In genomic region chr15:79035111-79035601, GRCh38 we compare ENCODE assay signal across 14 cellular contexts. TPM values are rescaled to one million over a fixed set of nuclear protein-coding genes. Genes with fewer than 3 reads are reported as not detected.
DNase-seq lines count a peak whose midpoint lies in the region; ATAC-seq, FAIRE-seq and TF ChIP-seq lines count a peak whose summit lies in the region.
"Had no signal": no experiment of that assay in that cellular context is flagged by ENCODE, and none has a peak within 500 bp of the region (broad histone marks: within the 10 kb centered on the region; RNA-seq: fewer than 3 reads in every experiment).

No MANE protein-coding gene starts in this region.

- in situ Hi-C loops in GM12878 (cut with MboI): no loop called here

- CTCF ChIA-PET in GM12878 (lab: Yijun Ruan, JAX): interaction anchor here (1.6 to 3.4 kb wide), 3 partner anchors 13 to 149 kb away, joined by 3 to 10 read pairs (median 6); no protein-coding TSS in a partner anchor

- H3K9me3 ChIP-seq in GM12878 (replicated peaks; ENCODE audit: control insufficient read depth, insufficient read depth, low read length) (peaks cover 2% of the 10 kb centered on the region; the same call in 1 of the 3 replicates), neural progenitor cell (ENCODE audit: low read depth) (no peaks in the 10 kb centered on the region)

- peaks cover 5% of the 10 kb centered on the region for H3K27me3 Mint-ChIP-seq in neural progenitor cell (ENCODE audit: insufficient read depth, low read depth)

- no peak for TF ChIP-seq POLR2A in GM12878 (IDR thresholded peaks at IDR 0.05; ENCODE audit: low read depth, low read length)

- DNase-seq in GM12878 (ENCODE audit: low read depth, low spot score): peak; percentile 31
- peak; percentile 40 for DNase-seq in neural progenitor cell (ENCODE audit: low spot score)
- no peak for DNase-seq in Kasumi-1 (lab: John Stamatoyannopoulos, UW)
- DNase-seq in germinal center (ENCODE audit: low spot score): no peak
- DNase-seq: NCI-H1694, T-helper 1 cell had no signal

- H3K9ac ChIP-seq in GM12878 (ENCODE audit: control insufficient read depth, insufficient read depth, low read length) (no peak overlapping the region), neural progenitor cell (no peak overlapping the region)

- TF ChIP-seq EP300 in GM12878 (IDR thresholded peaks at IDR 0.05; ENCODE audit: borderline replicate concordance in 1 of 2, control insufficient read depth in 1 of 2, low read depth in 2 of 2, low read length in 2 of 2): no peak

- WGBS in GM12878 (ENCODE audit: insufficient coverage, insufficient replicate concordance, low lambda C conversion rate, missing lambda C conversion rate): 20% methylated on average over 11 of the region's 11 CpGs

- H3K4me3 Mint-ChIP-seq in neural progenitor cell: no peak overlapping the region
- H3K4me3 Mint-ChIP-seq: activated T-helper 17 cell treated with anti-CD3 and anti-CD28 coated beads, Interleukin-2, amount 50 U/mL, for 72 hours had no signal

- H3F3A ChIP-seq in neural progenitor cell (ENCODE audit: low read depth): no peaks in the 10 kb centered on the region

- H4K20me1 ChIP-seq in GM12878 (ENCODE audit: control insufficient read depth, insufficient read depth): no peaks in the 10 kb centered on the region
- no peaks in the 10 kb centered on the region for H4K20me1 ChIP-seq in neural progenitor cell (ENCODE audit: low read depth)

- H3K4me3 ChIP-seq in GM12878 (no peak overlapping the region), neural progenitor cell (no peak overlapping the region)
- H3K4me3 ChIP-seq: skin epidermis had no signal

- FAIRE-seq in GM12878 (lab: Jason Lieb, UNC): peak; percentile 86

- ATAC-seq in HG02588 (IDR thresholded peaks at IDR 0.05; ENCODE audit: unreplicated experiment): peak; percentile 59
- peak; percentile 84 for ATAC-seq in GM12878
- ATAC-seq in HG03342 (IDR thresholded peaks at IDR 0.05; ENCODE audit: unreplicated experiment): no peak
- no peak for ATAC-seq in GM21723 (IDR thresholded peaks at IDR 0.05; ENCODE audit: unreplicated experiment)
- ATAC-seq: activated T-helper 17 cell treated with anti-CD3 and anti-CD28 coated beads, Interleukin-2, amount 50 U/mL, for 72 hours had no signal

- no TSS peak for BruUV-seq in GM12878 (replicated peaks; lab: Mats Ljungman, UMichigan)

- no peak overlapping the region for H3K27ac Mint-ChIP-seq in neural progenitor cell
- H3K27ac Mint-ChIP-seq: activated T-helper 17 cell treated with anti-CD3 and anti-CD28 coated beads, Interleukin-2, amount 50 U/mL, for 72 hours had no signal

- H3K79me2 ChIP-seq in GM12878 (ENCODE audit: control insufficient read depth, insufficient read depth, low read length) (no peaks in the 10 kb centered on the region), neural progenitor cell (ENCODE audit: low read depth) (no peaks in the 10 kb centered on the region)

- H3K27me3 ChIP-seq in GM12878 (replicated peaks in 1 of 2; ENCODE audit: control insufficient read depth in 2 of 2, insufficient read depth in 2 of 2, low read length in 1 of 2) (peaks cover 0 to 2% of the 10 kb centered on the region in 2 experiments; a peak in 2 of 4 replicates), neural progenitor cell (no peaks in the 10 kb centered on the region)
- H3K27me3 ChIP-seq: dorsolateral prefrontal cortex had no signal

- H3K4me1 Mint-ChIP-seq in neural progenitor cell: peaks cover 10% of the 10 kb centered on the region
- H3K4me1 Mint-ChIP-seq: activated T-helper 17 cell treated with anti-CD3 and anti-CD28 coated beads, Interleukin-2, amount 50 U/mL, for 72 hours had no signal

- RAD21 ChIA-PET in GM12878 (lab: Charles Lee; ENCODE audit: unreplicated experiment): no interaction called here

- H3K4me2 ChIP-seq in GM12878 (ENCODE audit: control insufficient read depth, insufficient read depth) (peak overlapping the region; percentile 17; the same call in 1 of the 2 replicates), neural progenitor cell (peak overlapping the region; percentile 18)

- POLR2A ChIA-PET in GM12878 (lab: Charles Lee): no interaction called here

- SMC1A ChIA-PET in GM12878 (lab: Charles Lee; ENCODE audit: uncharacterized antibody, unreplicated experiment): no interaction called here

- H2AFZ ChIP-seq in GM12878 (ENCODE audit: control insufficient read depth, low read depth, low read length) (peak overlapping the region; percentile 51; the same call in 1 of the 2 replicates), neural progenitor cell (replicated peaks) (peak overlapping the region; percentile 63)

- H3K36me3 Mint-ChIP-seq in neural progenitor cell: no peaks in the 10 kb centered on the region

- intact Hi-C loops in GM12878 (cut with micrococcal nuclease; ENCODE audit: unreplicated experiment): no loop called here

- peaks cover 3% of the 10 kb centered on the region for H3K9me3 Mint-ChIP-seq in neural progenitor cell
- H3K9me3 Mint-ChIP-seq: activated T-helper 17 cell treated with anti-CD3 and anti-CD28 coated beads, Interleukin-2, amount 50 U/mL, for 72 hours had no signal

- peak; percentile 56 for TF ChIP-seq RAD21 in GM12878 (IDR thresholded peaks at IDR 0.05; ENCODE audit: insufficient read depth, low read depth, low read length)

- H3K4me1 ChIP-seq in GM12878 (ENCODE audit: control insufficient read depth, insufficient read depth, low read length) (peaks cover 10% of the 10 kb centered on the region), neural progenitor cell (peaks cover 8% of the 10 kb centered on the region)

- no peak overlapping the region for H3K27ac ChIP-seq in GM12878 (ENCODE audit: control insufficient read depth, insufficient read depth)
- H3K27ac ChIP-seq in neural progenitor cell: no peak overlapping the region
- H3K27ac ChIP-seq: skin epidermis had no signal

- TF ChIP-seq CTCF in GM12872 (IDR thresholded peaks at IDR 0.05; ENCODE audit: insufficient read depth, low read depth, low read length) (peak; percentile 41), GM12878 (IDR thresholded peaks at IDR 0.05 in 2 of 3, conservative IDR thresholded peaks at IDR 0.05 in 1 of 3; ENCODE audit: control insufficient read depth in 2 of 3, extremely low read depth in 1 of 3, insufficient read depth in 1 of 3, low read depth in 3 of 3, low read length in 3 of 3) (peak; percentile 13 to 55 (median 29); a peak in 5 of 6 replicates), neural progenitor cell (IDR thresholded peaks at IDR 0.05) (peak; percentile 32)

- H3K36me3 ChIP-seq in GM12878 (ENCODE audit: control insufficient read depth in 2 of 2, insufficient read depth in 2 of 2, low read length in 1 of 2): no peaks in the 10 kb centered on the region
- H3K36me3 ChIP-seq in neural progenitor cell: no peaks in the 10 kb centered on the region

TF ChIP-seq in GM12878, 131 proteins besides CTCF, POLR2A, EP300 and RAD21 (continues in another document):
- peak; percentile 17; the same call in 1 of the 2 replicates for TF ChIP-seq FOXM1 (IDR thresholded peaks at IDR 0.05; ENCODE audit: low read depth, low read length)
- 0 out of 2 replicates have a peak, but pooled peaks have one; percentile 24 for TF ChIP-seq YY1 (IDR thresholded peaks at IDR 0.05; ENCODE audit: low read depth, low read length)
- peak; percentile 46; the same call in 1 of the 2 replicates for TF ChIP-seq RUNX3 (IDR thresholded peaks at IDR 0.05; ENCODE audit: low read length)
- peak; percentile 4 for TF ChIP-seq SP1 (IDR thresholded peaks at IDR 0.05; ENCODE audit: low read depth, low read length)
- TF ChIP-seq MEF2B (IDR thresholded peaks at IDR 0.05; ENCODE audit: partially characterized antibody, poor library complexity, severe bottlenecking): peak; percentile 52
- TF ChIP-seq PRDM15 (CRISPR knock-in tag; IDR thresholded peaks at IDR 0.05): no peak

RNA-seq across cellular contexts. Expression of gene RASGRF1, which starts 55.4 kb away (rescaled TPM):
- total RNA-seq in GM12878 (2013; cell fraction: nucleolus; rRNA removed): 0.56 and 0.65 TPM in 2 replicates
- total RNA-seq in GM12878 (2014; rRNA removed) (1.3 and 1.6 TPM in 2 replicates), GM12878 (2014; rRNA removed; fragmentation: Illumina TruSeq; extraction: Trizol) (0.58 and 0.60 TPM in 2 replicates), GM12878 (2021) (0.85 and 1.1 TPM in 2 replicates), neural progenitor cell (ENCODE audit: low replicate concordance) (0.22 and 0.59 TPM in 2 replicates)
- polyA plus RNA-seq in GM12878 (2011; ENCODE audit: low read depth): 0.81 TPM
- polyA plus RNA-seq in GM12878 (2011; rRNA removed) (0.68 and 0.87 TPM in 2 replicates), GM12878 (2014; fragmentation: Illumina TruSeq; extraction: Trizol) (1.1 and 1.6 TPM in 2 replicates), GM12878 (2014; fragmentation: Nextera tagmentation; extraction: Ambion mirVana) (under 1 TPM; 0.20 to 0.21 TPM), GM12878 (2014; rRNA removed) (0.60 and 0.72 TPM in 2 replicates), GM12878 (2016; fragmentation: Nextera tagmentation; extraction: Ambion mirVana) (1 to 10 TPM; 1.1 to 1.9 TPM)
- polyA plus RNA-seq in GM12878 (2011; cell fraction: cytosol; rRNA removed): 0.42 and 0.87 TPM in 2 replicates
- 1.5 and 1.7 TPM in 2 replicates for polyA plus RNA-seq in GM12878 (2011; cell fraction: nucleus; rRNA removed)
- polyA plus RNA-seq in GM12878 (2012): 0.88 and 0.90 TPM in 2 replicates
- polyA minus RNA-seq in GM12878 (2011; rRNA and poly(A)+ RNA removed): 0.44 and 1.4 TPM in 2 replicates
- polyA minus RNA-seq in GM12878 (2011; cell fraction: cytosol; rRNA and poly(A)+ RNA removed): 0.52 and 1.1 TPM in 2 replicates
- 0.60 and 1.7 TPM in 2 replicates for polyA minus RNA-seq in GM12878 (2011; cell fraction: nucleus; rRNA and poly(A)+ RNA removed)
- total RNA-seq: activated T-helper 17 cell treated with anti-CD3 and anti-CD28 coated beads, Interleukin-2, amount 50 U/mL, for 72 hours; Daoy had no signal

Comparison
In these comparisons a context has a peak if more than half of its experiments do, and no peak if none do; other contexts are left out.
1. ATAC-seq: peak in HG02588 (single experiment) and GM12878 (single experiment); none in HG03342 (single experiment) and GM21723 (single experiment).
2. DNase-seq: peak in GM12878 (single experiment) and neural progenitor cell (single experiment); none in Kasumi-1 (0 of 2) and germinal center (single experiment).
3. Peak in every context shown above with its lines, with median percentiles within 50 percentile points of each other: CTCF ChIP-seq.